ENCODE assay signal across 8 cellular contexts in genomic region chr11:82900277-82901164, GRCh38. TPM values are rescaled to one million over a fixed set of nuclear protein-coding genes. Genes with fewer than 3 reads are reported as not detected.
DNase-seq lines count a peak whose midpoint lies in the region; ATAC-seq, FAIRE-seq and TF ChIP-seq lines count a peak whose summit lies in the region.

Gene PRCP (minus strand): TSS chr11:82900430. CDS start chr11:82900402, 28 bp downstream.

- peak; percentile 85 for DNase-seq in COR-L47 (lab: John Stamatoyannopoulos, UW)
- DNase-seq in HTR-8/SVneo (ENCODE audit: insufficient read length, low spot score): peak; percentile 96
- DNase-seq in NT2/D1 (ENCODE audit: low read depth, low spot score): peak; percentile 76
- peak; percentile 84 for DNase-seq in activated CD8-positive, alpha-beta memory T cell treated with anti-CD3 and anti-CD28 coated beads, Interleukin-2, amount 50 U/mL, for 24 hours (ENCODE audit: extremely low read depth)
- DNase-seq in mesothelial cell of epicardium (ENCODE audit: low spot score in 2 of 2, unreplicated experiment in 2 of 2): peak; percentile 67 to 83
- peak; percentile 92 to 93 for DNase-seq in stimulated activated CD8-positive, alpha-beta memory T cell treated with anti-CD3 and anti-CD28 coated beads, Interleukin-15, amount 100 ng/mL, for 48 hours (ENCODE audit: low read depth in 2 of 2)

- peak within 1 kb of the TSS; percentile 88 for H3K9ac ChIP-seq in NT2/D1 (ENCODE audit: insufficient read length, low read depth)

- H3K27me3 Mint-ChIP-seq in mesothelial cell of epicardium (ENCODE audit: low read depth): no peaks in the 10 kb centered on the region

- H3K27ac Mint-ChIP-seq in mesothelial cell of epicardium: peak within 1 kb of the TSS; percentile 97

- H3K4me1 Mint-ChIP-seq in mesothelial cell of epicardium: peaks cover 29% of the 10 kb centered on the region

- H3K9me3 Mint-ChIP-seq in mesothelial cell of epicardium: no peaks in the 10 kb centered on the region

- FAIRE-seq in HTR-8/SVneo (lab: Jason Lieb, UNC) (peak; percentile 84), endometrium (lab: Jason Lieb, UNC) (peak; percentile 23)

- no peaks in the 10 kb centered on the region for H3K27me3 ChIP-seq in NT2/D1 (ENCODE audit: insufficient read depth, insufficient read length)

- no peaks in the 10 kb centered on the region for H3K9me3 ChIP-seq in NT2/D1 (ENCODE audit: insufficient read depth, low read length)

- TF ChIP-seq CTCF in mesothelial cell of epicardium (IDR thresholded peaks at IDR 0.05; ENCODE audit: unreplicated experiment): no peak

- no peaks in the 10 kb centered on the region for H3K4me1 ChIP-seq in NT2/D1 (ENCODE audit: insufficient read depth, insufficient read length)

- peak; percentile 80 for ATAC-seq in GM21367 (IDR thresholded peaks at IDR 0.05; ENCODE audit: unreplicated experiment)

- H3K4me3 Mint-ChIP-seq in mesothelial cell of epicardium: peak within 1 kb of the TSS; percentile 96

- H3K4me3 ChIP-seq in NT2/D1 (ENCODE audit: insufficient read length, low read depth): peak within 1 kb of the TSS; percentile 81

- H3K36me3 ChIP-seq in NT2/D1 (ENCODE audit: insufficient read depth, insufficient read length, low read length): no peaks in the 10 kb centered on the region

- no peaks in the 10 kb centered on the region for H3K36me3 Mint-ChIP-seq in mesothelial cell of epicardium

RNA-seq across cellular contexts. Expression of gene PRCP, which starts in this region (rescaled TPM):
- total RNA-seq in mesothelial cell of epicardium: 66.6 to 68.3 TPM (median 67.4 TPM) in 3 replicates

Comparison
In these comparisons a context has a peak if more than half of its experiments do, and no peak if none do; other contexts are left out.
1. Peak in every context shown above with its lines: DNase-seq, ATAC-seq and H3K4me3 ChIP-seq.